8 cellular contexts compared by ENCODE assay signal in the genomic region with DNA sequence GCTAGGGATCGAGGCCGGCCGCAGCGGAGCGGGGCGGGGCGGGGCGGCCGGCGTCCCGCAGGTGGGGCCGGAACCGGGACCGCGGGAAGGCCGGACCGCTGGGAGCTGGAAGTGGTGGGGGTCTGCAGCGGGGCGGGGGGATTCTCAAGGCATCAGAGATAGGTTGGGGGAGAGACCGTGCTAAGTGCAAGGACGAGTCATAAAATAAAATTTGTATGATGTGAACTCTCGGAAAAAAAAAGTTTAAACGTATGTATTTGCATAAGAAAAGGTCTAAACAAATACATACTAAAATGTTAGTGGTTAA. TPM values are rescaled to one million over a fixed set of nuclear protein-coding genes. Genes with fewer than 3 reads are reported as not detected.
DNase-seq lines count a peak whose midpoint lies in the region; ATAC-seq and TF ChIP-seq lines count a peak whose summit lies in the region.

A gene with protein sequence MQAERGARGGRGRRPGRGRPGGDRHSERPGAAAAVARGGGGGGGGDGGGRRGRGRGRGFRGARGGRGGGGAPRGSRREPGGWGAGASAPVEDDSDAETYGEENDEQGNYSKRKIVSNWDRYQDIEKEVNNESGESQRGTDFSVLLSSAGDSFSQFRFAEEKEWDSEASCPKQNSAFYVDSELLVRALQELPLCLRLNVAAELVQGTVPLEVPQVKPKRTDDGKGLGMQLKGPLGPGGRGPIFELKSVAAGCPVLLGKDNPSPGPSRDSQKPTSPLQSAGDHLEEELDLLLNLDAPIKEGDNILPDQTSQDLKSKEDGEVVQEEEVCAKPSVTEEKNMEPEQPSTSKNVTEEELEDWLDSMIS (minus strand): TSS at position 25 of the 307 bp plus-strand sequence. CDS start 158 bp downstream, outside the sequence.

- H3K36me3 ChIP-seq in OCI-LY7 (ENCODE audit: insufficient read depth, low read length): no peaks in the 10 kb centered on the region

- intact Hi-C loops in CD14-positive monocyte (cut with micrococcal nuclease) (no loop called here), OCI-LY7 (cut with micrococcal nuclease; ENCODE audit: unreplicated experiment) (loop anchor here (2.0 to 10.0 kb wide), 4 partner anchors 62 to 852 kb away; a partner anchor contains a TSS)

- H4K20me1 ChIP-seq in OCI-LY7 (ENCODE audit: insufficient read depth, low read length): no peaks in the 10 kb centered on the region

- CTCF ChIA-PET in OCI-LY7 (lab: Charles Lee; ENCODE audit: unreplicated experiment): interaction anchor here (0.6 kb wide), 1 partner anchor 1159 kb away, joined by 3 read pairs; no protein-coding TSS in a partner anchor

- H3K79me2 ChIP-seq in OCI-LY7 (ENCODE audit: insufficient read depth, low read depth, low read length): peaks cover 11% of the 10 kb centered on the region; the same call in 1 of the 2 replicates

- ATAC-seq in GM21381 (IDR thresholded peaks at IDR 0.05; ENCODE audit: unreplicated experiment): no peak

- H3K4me1 Mint-ChIP-seq in CD14-positive monocyte (peaks cover 17% of the 10 kb centered on the region), endothelial cell (ENCODE audit: unreplicated experiment) (peaks cover 3% of the 10 kb centered on the region), nephron (peaks cover 31% of the 10 kb centered on the region)

- peak within 1 kb of the TSS; percentile 89 to 94 for H3K4me3 Mint-ChIP-seq in CD14-positive monocyte
- H3K4me3 Mint-ChIP-seq in endothelial cell (ENCODE audit: unreplicated experiment): peak within 1 kb of the TSS; percentile 97
- H3K4me3 Mint-ChIP-seq in nephron: peak within 1 kb of the TSS; percentile 85 to 95 (median 90)

- H2AFZ ChIP-seq in OCI-LY7 (ENCODE audit: low read length): peak within 1 kb of the TSS; percentile 100

- TF ChIP-seq CTCF in CD14-positive monocyte (IDR thresholded peaks at IDR 0.05) (no peak), OCI-LY7 (conservative IDR thresholded peaks at IDR 0.05; ENCODE audit: low read length) (no peak), endothelial cell (IDR thresholded peaks at IDR 0.05; ENCODE audit: unreplicated experiment) (no peak), nephron (IDR thresholded peaks at IDR 0.05; ENCODE audit: unreplicated experiment in 3 of 3) (no peak)

- H3K9me3 Mint-ChIP-seq in CD14-positive monocyte: peaks cover 0 to 2% (median 0%) of the 10 kb centered on the region in 7 donors
- H3K9me3 Mint-ChIP-seq in endothelial cell (ENCODE audit: unreplicated experiment): no peaks in the 10 kb centered on the region
- no peaks in the 10 kb centered on the region for H3K9me3 Mint-ChIP-seq in nephron

- no peaks in the 10 kb centered on the region for H3K9me2 ChIP-seq in OCI-LY7 (ENCODE audit: insufficient read depth, low read length)

- DNase-seq in CD14-positive monocyte (ENCODE audit: low spot score): no peak
- no peak for DNase-seq in OCI-LY7 (ENCODE audit: low spot score)
- no peak for DNase-seq in endothelial cell (ENCODE audit: low spot score)
- DNase-seq in NCI-H446 (lab: John Stamatoyannopoulos, UW): no peak
- no peak for DNase-seq in pons (ENCODE audit: low spot score)
- no peak for DNase-seq in SKM-1 (lab: John Stamatoyannopoulos, UW; ENCODE audit: unreplicated experiment)

- no peaks in the 10 kb centered on the region for H3K36me3 Mint-ChIP-seq in CD14-positive monocyte
- H3K36me3 Mint-ChIP-seq in endothelial cell (ENCODE audit: low read depth, unreplicated experiment): no peaks in the 10 kb centered on the region
- H3K36me3 Mint-ChIP-seq in nephron (ENCODE audit: low read depth): no peaks in the 10 kb centered on the region

- H3K27me3 Mint-ChIP-seq in CD14-positive monocyte (ENCODE audit: low read depth in 3 of 3) (peaks cover 2 to 5% (median 5%) of the 10 kb centered on the region in 3 donors), endothelial cell (ENCODE audit: unreplicated experiment) (no peaks in the 10 kb centered on the region), nephron (ENCODE audit: low read depth) (no peaks in the 10 kb centered on the region)

- peaks cover 21% of the 10 kb centered on the region for H3K4me1 ChIP-seq in OCI-LY7 (ENCODE audit: insufficient read depth, low read length, poor library complexity, severe bottlenecking)

- peak within 1 kb of the TSS; percentile 34 to 85 (median 63) for H3K27ac Mint-ChIP-seq in CD14-positive monocyte
- peak within 1 kb of the TSS; percentile 16 for H3K27ac Mint-ChIP-seq in endothelial cell (ENCODE audit: unreplicated experiment)
- H3K27ac Mint-ChIP-seq in nephron: peak within 1 kb of the TSS; percentile 87 to 90 (median 89)

- peak within 1 kb of the TSS; percentile 58 for H3K27ac ChIP-seq in OCI-LY7 (ENCODE audit: low read depth, low read length, poor library complexity, severe bottlenecking)

- H3K4me2 ChIP-seq in OCI-LY7 (ENCODE audit: low read length): peak within 1 kb of the TSS; percentile 79

- peak within 1 kb of the TSS; percentile 81 for H3K4me3 ChIP-seq in OCI-LY7 (ENCODE audit: low read depth, low read length, poor library complexity, severe bottlenecking)

- BruUV-seq in OCI-LY7 (replicated peaks; lab: Mats Ljungman, UMichigan): no TSS peak

- POLR2A ChIA-PET in OCI-LY7 (lab: Charles Lee): interaction anchor here (0.8 to 1.0 kb wide), 2 partner anchors 289 to 292 kb away, joined by 3 read pairs; no protein-coding TSS in a partner anchor

- H3K9me3 ChIP-seq in OCI-LY7 (ENCODE audit: low read length): no peaks in the 10 kb centered on the region

RNA-seq across cellular contexts. Expression of the gene that starts here (rescaled TPM):
- polyA plus RNA-seq in CD14-positive monocyte: 1 to 10 TPM; 3.4 to 4.8 TPM
- total RNA-seq in OCI-LY7 (2014; rRNA removed; shearing (Covaris generic)): 6.3 and 8.3 TPM in 2 replicates
- total RNA-seq in OCI-LY7 (2022) (11.6 and 13.5 TPM in 2 replicates), endothelial cell (ENCODE audit: unreplicated experiment) (14.8 TPM)

Comparison
In these comparisons a context has a peak if more than half of its experiments do, and no peak if none do; other contexts are left out.
1. H3K27ac Mint-ChIP-seq: peak in every context shown above with its lines; median percentile 89 in nephron; 63 in CD14-positive monocyte; 16 in endothelial cell.